Comparison of ENCODE assay signal across 25 cellular contexts in the genomic region with DNA sequence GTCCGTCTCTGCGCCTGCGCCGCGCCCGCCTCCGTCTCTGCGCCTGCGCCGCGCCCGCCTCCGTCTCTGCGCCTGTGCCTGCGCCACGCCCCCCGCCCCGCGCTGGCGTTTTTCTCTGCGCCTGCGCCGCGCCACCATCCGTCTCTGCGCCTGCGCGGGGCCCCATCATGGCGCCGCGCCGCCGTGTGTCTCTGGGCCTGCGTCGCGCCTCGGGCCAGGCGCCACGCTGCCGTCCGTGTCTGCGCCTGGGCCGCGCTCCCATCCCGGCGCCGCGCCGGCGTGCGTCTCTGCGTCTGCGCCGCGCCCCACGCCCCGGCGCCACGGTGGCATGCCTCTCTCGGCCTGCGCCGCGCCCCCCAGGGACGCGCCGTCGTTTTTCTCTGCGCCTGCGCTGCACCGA. TPM values are rescaled to one million over a fixed set of nuclear protein-coding genes. Genes with fewer than 3 reads are reported as not detected.
DNase-seq lines count a peak whose midpoint lies in the region; ATAC-seq and TF ChIP-seq lines count a peak whose summit lies in the region.
"Had no signal": no experiment of that assay in that cellular context is flagged by ENCODE, and none has a peak within 500 bp of the region (broad histone marks: within the 10 kb centered on the region; RNA-seq: fewer than 3 reads in every experiment).

No MANE protein-coding gene starts in this region.

- no peaks in the 10 kb centered on the region for H3F3A ChIP-seq in MM.1S (ENCODE audit: insufficient read depth, low read length)

- no peak overlapping the region for H3K9ac ChIP-seq in MM.1S (ENCODE audit: low read length)

- H3K4me1 ChIP-seq in MM.1S (ENCODE audit: low read length) = no peaks in the 10 kb centered on the region
- no peaks in the 10 kb centered on the region for H3K4me1 ChIP-seq in heart left ventricle
- no peaks in the 10 kb centered on the region for H3K4me1 ChIP-seq in lower lobe of right lung
- no peaks in the 10 kb centered on the region for H3K4me1 ChIP-seq in thoracic aorta (ENCODE audit: control insufficient read depth in 1 of 2, low read depth in 2 of 2)
- H3K4me1 ChIP-seq: vagina had no signal

- no peaks in the 10 kb centered on the region for H3K27me3 ChIP-seq in MM.1S (replicated peaks; ENCODE audit: insufficient read depth, low read length)
- no peaks in the 10 kb centered on the region for H3K27me3 ChIP-seq in heart left ventricle
- H3K27me3 ChIP-seq in lower lobe of right lung (ENCODE audit: low read depth) = no peaks in the 10 kb centered on the region
- no peaks in the 10 kb centered on the region for H3K27me3 ChIP-seq in thoracic aorta (replicated peaks; ENCODE audit: insufficient read depth)
- H3K27me3 ChIP-seq: vagina had no signal

- no peaks in the 10 kb centered on the region for H3K9me2 ChIP-seq in MM.1S (replicated peaks; ENCODE audit: insufficient read depth, low read length)

- no peaks in the 10 kb centered on the region for H4K20me1 ChIP-seq in MM.1S (ENCODE audit: insufficient read depth, low read length)

- intact Hi-C loops in heart left ventricle (cut with DNase I) (no loop called here), lower lobe of right lung (cut with DNase I) (no loop called here)

- no peak for TF ChIP-seq CTCF in MM.1S (IDR thresholded peaks at IDR 0.05; ENCODE audit: low read length)
- TF ChIP-seq CTCF in heart left ventricle (IDR thresholded peaks at IDR 0.05) = no peak
- no peak for TF ChIP-seq CTCF in lower lobe of right lung (IDR thresholded peaks at IDR 0.05)
- TF ChIP-seq CTCF in thoracic aorta (IDR thresholded peaks at IDR 0.05) = no peak

- TF ChIP-seq POLR2A in heart left ventricle (IDR thresholded peaks at IDR 0.05) = no peak

- DNase-seq in MM.1S (peak; percentile 3), heart left ventricle (peak in 3 of 5 donors; percentile 14 to 50 (median 37)), lower lobe of right lung (no peak), thoracic aorta (ENCODE audit: low spot score) (no peak)
- DNase-seq: activated CD4-positive, alpha-beta T cell treated with anti-CD3 and anti-CD28 coated beads, Interleukin-2, amount 10 ng/mL, durations not matched to agents 7 days and 5 days; activated naive CD8-positive, alpha-beta T cell treated with anti-CD3 and anti-CD28 coated beads for 36 hours; NCI-H2029 treated with DMSO at 0.1 percent for 48 hours; NCI-H345; NCI-H774; nephron progenitor cell; stimulated activated CD8-positive, alpha-beta memory T cell treated with anti-CD3 and anti-CD28 coated beads, Interleukin-4, amount 100 ng/mL, for 48 hours; substantia nigra had no signal

- H3K9me3 ChIP-seq in MM.1S (replicated peaks; ENCODE audit: insufficient read depth, low read length) = no peaks in the 10 kb centered on the region
- H3K9me3 ChIP-seq in heart left ventricle = peaks cover 0 to 2% (median 0%) of the 10 kb centered on the region in 12 donors
- no peaks in the 10 kb centered on the region for H3K9me3 ChIP-seq in lower lobe of right lung
- H3K9me3 ChIP-seq in thoracic aorta = peaks cover 3% of the 10 kb centered on the region
- H3K9me3 ChIP-seq: vagina had no signal

- no peak overlapping the region for H3K4me2 ChIP-seq in MM.1S (ENCODE audit: low read depth, low read length)

- 74 to 77% (median 75%) methylated on average over 25 to 70 of the region's 70 CpGs for WGBS in heart left ventricle, 4 donors

- no peaks in the 10 kb centered on the region for H3K36me3 ChIP-seq in MM.1S (replicated peaks; ENCODE audit: insufficient read depth, low read length)
- no peaks in the 10 kb centered on the region for H3K36me3 ChIP-seq in heart left ventricle
- no peaks in the 10 kb centered on the region for H3K36me3 ChIP-seq in lower lobe of right lung
- no peaks in the 10 kb centered on the region for H3K36me3 ChIP-seq in thoracic aorta
- H3K36me3 ChIP-seq: vagina, WERI-Rb-1 had no signal

- no peaks in the 10 kb centered on the region for H3K79me2 ChIP-seq in MM.1S (ENCODE audit: low read length)

- H3K27ac ChIP-seq in MM.1S (ENCODE audit: low read length) = no peak overlapping the region
- no peak overlapping the region for H3K27ac ChIP-seq in heart left ventricle
- H3K27ac ChIP-seq in lower lobe of right lung = no peak overlapping the region
- no peak overlapping the region for H3K27ac ChIP-seq in thoracic aorta
- H3K27ac ChIP-seq: vagina, WERI-Rb-1 had no signal

- H3K4me3 ChIP-seq in MM.1S (ENCODE audit: low read length) = no peak overlapping the region
- no peak overlapping the region for H3K4me3 ChIP-seq in heart left ventricle
- H3K4me3 ChIP-seq in lower lobe of right lung = no peak overlapping the region
- no peak overlapping the region for H3K4me3 ChIP-seq in thoracic aorta
- H3K4me3 ChIP-seq: vagina had no signal

- ATAC-seq in heart left ventricle (peak in 3 of 4 donors; percentile 8 to 83 (median 41)), lower lobe of right lung (peak; percentile 34 to 50), thoracic aorta (ENCODE audit: insufficient number of reproducible peaks, low FRiP score, low read depth) (peak; percentile 10), GM21423 (IDR thresholded peaks at IDR 0.05; ENCODE audit: unreplicated experiment) (no peak), HG03342 (IDR thresholded peaks at IDR 0.05; ENCODE audit: unreplicated experiment) (no peak), HG02759 (IDR thresholded peaks at IDR 0.05; ENCODE audit: unreplicated experiment) (no peak)

- H2AFZ ChIP-seq in MM.1S (ENCODE audit: low read length) = no peak overlapping the region

RNA-seq across cellular contexts. Expression of a gene that starts 51.8 kb away (rescaled TPM):
- total RNA-seq in heart left ventricle = not detected
- not detected for polyA plus RNA-seq in heart left ventricle
- total RNA-seq in lower lobe of right lung = not detected
- not detected for total RNA-seq in thoracic aorta
- total RNA-seq: activated CD4-positive, alpha-beta T cell treated with anti-CD3 and anti-CD28 coated beads, Interleukin-2, amount 10 ng/mL, durations not matched to agents 7 days and 5 days; activated naive CD8-positive, alpha-beta T cell treated with anti-CD3 and anti-CD28 coated beads for 36 hours; activated T-helper 2 cell treated with anti-CD3 and anti-CD28 coated beads, Interferon-gamma antibody, Interleukin-2, Interleukin-4, amounts not matched to agents 10 μg/mL and 5 μg/mL and 100 μg/mL, durations not matched to agents 14 hours and 24 hours and 36 hours; astrocyte; Calu3; Daoy; liver; posterior vena cava; vagina had no signal
- polyA plus RNA-seq: CD14-positive monocyte, IgD-negative memory B cell, liver had no signal

RNA-seq across cellular contexts. Expression of a gene that starts 57.5 kb away (rescaled TPM):
- not detected for total RNA-seq in heart left ventricle
- polyA plus RNA-seq in heart left ventricle = not detected
- not detected for total RNA-seq in lower lobe of right lung
- not detected for total RNA-seq in thoracic aorta
- total RNA-seq: activated CD4-positive, alpha-beta T cell treated with anti-CD3 and anti-CD28 coated beads, Interleukin-2, amount 10 ng/mL, durations not matched to agents 7 days and 5 days; activated naive CD8-positive, alpha-beta T cell treated with anti-CD3 and anti-CD28 coated beads for 36 hours; activated T-helper 2 cell treated with anti-CD3 and anti-CD28 coated beads, Interferon-gamma antibody, Interleukin-2, Interleukin-4, amounts not matched to agents 10 μg/mL and 5 μg/mL and 100 μg/mL, durations not matched to agents 14 hours and 24 hours and 36 hours; astrocyte; Calu3; Daoy; liver; posterior vena cava; vagina had no signal
- polyA plus RNA-seq: CD14-positive monocyte, IgD-negative memory B cell, liver had no signal

Comparison
In these comparisons a context has a peak if more than half of its experiments do, and no peak if none do; other contexts are left out.
1. DNase-seq: peak in MM.1S (single experiment) and heart left ventricle (3 of 5); none in lower lobe of right lung (single experiment) and thoracic aorta (single experiment).
2. ATAC-seq: peak in heart left ventricle (3 of 4), lower lobe of right lung (2 of 2) and thoracic aorta (single experiment); none in GM21423 (single experiment), HG03342 (single experiment) and HG02759 (single experiment).